ENCODE assay signal across 20 cellular contexts in the genomic region with DNA sequence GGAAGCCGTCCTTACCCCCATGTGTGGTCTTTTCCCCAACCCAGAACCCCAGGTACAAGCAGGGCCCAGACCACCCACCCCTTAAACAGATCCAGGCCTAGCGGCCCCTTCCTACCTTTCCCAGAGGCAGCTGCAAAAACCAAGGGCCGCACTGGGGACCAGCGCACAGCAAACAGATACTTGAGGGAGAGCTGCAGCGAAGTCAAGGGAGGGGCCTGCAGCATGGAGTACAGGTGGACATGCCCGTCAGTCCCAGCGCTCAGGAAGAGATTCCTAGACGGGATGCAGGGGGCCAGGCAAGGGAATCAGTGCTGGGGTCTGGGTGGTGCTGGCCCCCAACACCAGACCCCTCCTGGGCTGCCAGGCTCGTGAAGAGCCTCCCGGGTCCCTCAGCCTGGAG. TPM values are rescaled to one million over a fixed set of nuclear protein-coding genes. Genes with fewer than 3 reads are reported as not detected.
DNase-seq lines count a peak whose midpoint lies in the region; ATAC-seq, FAIRE-seq and TF ChIP-seq lines count a peak whose summit lies in the region.
"Had no signal": no experiment of that assay in that cellular context is flagged by ENCODE, and none has a peak within 500 bp of the region (broad histone marks: within the 10 kb centered on the region; RNA-seq: fewer than 3 reads in every experiment).

No MANE protein-coding gene starts in this region.

- no peaks in the 10 kb centered on the region for H3K79me2 ChIP-seq in PC-3 (ENCODE audit: low read length)

- H3K9me2 ChIP-seq in PC-3 (replicated peaks; ENCODE audit: low read length), result no peaks in the 10 kb centered on the region

- H3K4me3 ChIP-seq in Caco-2 (ENCODE audit: low read depth, low read length) (no peak overlapping the region), right atrium auricular region (no peak overlapping the region), sigmoid colon (no peak overlapping the region), PC-3 (ENCODE audit: low read length) (no peak overlapping the region)

- H3F3A ChIP-seq in PC-3 (ENCODE audit: low read length, unreplicated experiment), result no peaks in the 10 kb centered on the region

- H3K36me3 ChIP-seq in Caco-2 (ENCODE audit: control insufficient read depth, insufficient read depth, low read length) (peaks cover 9% of the 10 kb centered on the region), right atrium auricular region (peaks cover 54% of the 10 kb centered on the region), sigmoid colon (peaks cover 44 to 64% (median 51%) of the 10 kb centered on the region in 4 donors), PC-3 (ENCODE audit: low read depth, low read length) (no peaks in the 10 kb centered on the region; the same call in 1 of the 2 replicates)

- no peaks in the 10 kb centered on the region for H3K27me3 Mint-ChIP-seq in Caco-2 (ENCODE audit: insufficient read depth, unreplicated experiment)
- H3K27me3 Mint-ChIP-seq: activated naive CD4-positive, alpha-beta T cell treated with anti-CD3 and anti-CD28 coated beads, Interleukin-2, amount 50 U/mL, for 24 hours had no signal

- no peak for TF ChIP-seq EP300 in sigmoid colon (IDR thresholded peaks at IDR 0.05)

- H3K4me1 Mint-ChIP-seq in Caco-2 (ENCODE audit: low read depth, unreplicated experiment), result peaks cover 7% of the 10 kb centered on the region
- H3K4me1 Mint-ChIP-seq: activated naive CD4-positive, alpha-beta T cell treated with anti-CD3 and anti-CD28 coated beads, Interleukin-2, amount 50 U/mL, for 24 hours had no signal

- POLR2A ChIA-PET in Caco-2 (lab: Charles Lee), result no interaction called here
- POLR2A ChIA-PET in PC-3 (lab: Charles Lee; ENCODE audit: unreplicated experiment), result no interaction called here

- H3K27me3 ChIP-seq in Caco-2 (replicated peaks; ENCODE audit: control insufficient read depth, insufficient read depth, low read length) (no peaks in the 10 kb centered on the region), right atrium auricular region (no peaks in the 10 kb centered on the region), sigmoid colon (no peaks in the 10 kb centered on the region), PC-3 (ENCODE audit: low read length) (no peaks in the 10 kb centered on the region)
- H3K27me3 ChIP-seq: BE2C, neutrophil had no signal

- H3K36me3 Mint-ChIP-seq in Caco-2 (ENCODE audit: insufficient read depth, unreplicated experiment), result peaks cover 93% of the 10 kb centered on the region

- peak overlapping the region; percentile 95 for H3K27ac Mint-ChIP-seq in Caco-2 (ENCODE audit: unreplicated experiment)
- H3K27ac Mint-ChIP-seq: activated naive CD4-positive, alpha-beta T cell treated with anti-CD3 and anti-CD28 coated beads, Interleukin-2, amount 50 U/mL, for 24 hours had no signal

- no peak for FAIRE-seq in GM12892 (lab: Jason Lieb, UNC)

- H3K4me3 Mint-ChIP-seq in Caco-2 (ENCODE audit: unreplicated experiment), result peak overlapping the region; percentile 76
- H3K4me3 Mint-ChIP-seq: activated naive CD4-positive, alpha-beta T cell treated with anti-CD3 and anti-CD28 coated beads, Interleukin-2, amount 50 U/mL, for 24 hours; H9 had no signal

- ATAC-seq in HG03520 (IDR thresholded peaks at IDR 0.05; ENCODE audit: unreplicated experiment) (no peak), PC-3 (no peak)

- no peak for DNase-seq in Caco-2
- peak; percentile 1 for DNase-seq in RPMI8226
- no peak for DNase-seq in right atrium auricular region (ENCODE audit: low spot score)
- DNase-seq in sigmoid colon, result no peak
- DNase-seq in HuH-7.5 (ENCODE audit: low spot score), result no peak
- no peak for DNase-seq in GM12892 (ENCODE audit: insufficient read length)
- no peak for DNase-seq in PC-3
- DNase-seq: activated CD4-positive, CD25-positive, alpha-beta regulatory T cell; BE2C; cerebellar nuclear complex; DMS79; erythroblast; H9; hippocampal formation; NCI-H1436; NCI-H345 had no signal

- H4K20me1 ChIP-seq in PC-3 (ENCODE audit: low read length), result no peaks in the 10 kb centered on the region

- no TSS peak for BruUV-seq in Caco-2 (replicated peaks; lab: Mats Ljungman, UMichigan)
- no TSS peak for BruUV-seq in PC-3 (replicated peaks; lab: Mats Ljungman, UMichigan)

- H3K9me3 ChIP-seq in Caco-2, result no peaks in the 10 kb centered on the region
- H3K9me3 ChIP-seq in right atrium auricular region, result no peaks in the 10 kb centered on the region
- H3K9me3 ChIP-seq in sigmoid colon, result no peaks in the 10 kb centered on the region
- H3K9me3 ChIP-seq in PC-3 (ENCODE audit: low read length), result no peaks in the 10 kb centered on the region
- H3K9me3 ChIP-seq: BE2C, neutrophil had no signal

- WGBS in sigmoid colon, 2 donors, result 93 to 94% methylated on average over 10 of the region's 10 CpGs

- peaks cover 26% of the 10 kb centered on the region for H3K4me1 ChIP-seq in Caco-2
- peaks cover 0 to 31% of the 10 kb centered on the region in 2 donors for H3K4me1 ChIP-seq in right atrium auricular region
- H3K4me1 ChIP-seq in sigmoid colon, result peaks cover 0 to 26% (median 23%) of the 10 kb centered on the region in 4 donors
- H3K4me1 ChIP-seq in PC-3 (ENCODE audit: insufficient read depth, low read length), result peaks cover 23% of the 10 kb centered on the region

- intact Hi-C loops in Caco-2 (cut with micrococcal nuclease; ENCODE audit: unreplicated experiment) (loop anchor here (2.0 kb wide), 1 partner anchor 23 kb away; the partner anchor contains the start of gene DYNC2I2), sigmoid colon (cut with DNase I) (loop anchor here (10.0 kb wide), 1 partner anchor 1591 kb away; no protein-coding TSS in a partner anchor), PC-3 (cut with micrococcal nuclease) (no loop called here)

- TF ChIP-seq POLR2A in sigmoid colon (IDR thresholded peaks at IDR 0.05) (no peak), GM12892 (IDR thresholded peaks at IDR 0.05; ENCODE audit: low read depth, low read length) (no peak)

- TF ChIP-seq CTCF in Caco-2 (IDR thresholded peaks at IDR 0.05; ENCODE audit: insufficient read depth in 1 of 2, low read depth in 1 of 2, low read length in 1 of 2, severe bottlenecking in 1 of 2, unreplicated experiment in 1 of 2) (no peak), right atrium auricular region (IDR thresholded peaks at IDR 0.05) (no peak), sigmoid colon (IDR thresholded peaks at IDR 0.05) (no peak), PC-3 (conservative IDR thresholded peaks at IDR 0.05; ENCODE audit: low read depth, low read length) (no peak)

- H3K9ac ChIP-seq in PC-3 (ENCODE audit: low read length), result no peak overlapping the region
- H3K9ac ChIP-seq: KMS-11 had no signal

- CTCF ChIA-PET in Caco-2 (lab: Charles Lee), result no interaction called here
- CTCF ChIA-PET in PC-3 (lab: Charles Lee), result no interaction called here

- H3K9me3 Mint-ChIP-seq in Caco-2 (ENCODE audit: unreplicated experiment), result no peaks in the 10 kb centered on the region
- H3K9me3 Mint-ChIP-seq: activated naive CD4-positive, alpha-beta T cell treated with anti-CD3 and anti-CD28 coated beads, Interleukin-2, amount 50 U/mL, for 24 hours; H9 had no signal

- H3K27ac ChIP-seq in right atrium auricular region (peak overlapping the region; percentile 85 to 93), sigmoid colon (peak overlapping the region; percentile 75 to 91 (median 80)), PC-3 (ENCODE audit: low read length) (no peak overlapping the region)
- H3K27ac ChIP-seq: KMS-11, neutrophil had no signal

- no peak overlapping the region for H2AFZ ChIP-seq in PC-3 (ENCODE audit: low read length)

- no peak overlapping the region for H3K4me2 ChIP-seq in PC-3 (ENCODE audit: low read length)
- H3K4me2 ChIP-seq: KMS-11 had no signal

RNA-seq across cellular contexts. Expression of gene DYNC2I2, which starts 22.5 kb away (rescaled TPM):
- total RNA-seq in Caco-2 (2022), result 80.2 and 80.8 TPM in 2 replicates
- total RNA-seq in right atrium auricular region, result 10 to 100 TPM; 23.1 to 33.1 TPM
- 10 to 100 TPM; 21.6 to 33.0 (median 27.0) TPM for total RNA-seq in sigmoid colon
- 10 to 100 TPM; 39.6 to 87.4 (median 43.9) TPM for polyA plus RNA-seq in sigmoid colon
- 19.2 TPM for polyA plus RNA-seq in GM12892 (2012; ENCODE audit: missing spikeins)
- total RNA-seq in PC-3 (2014; rRNA removed), result 185 and 196 TPM in 2 replicates

RNA-seq across cellular contexts. Expression of gene SET, which starts 54.9 kb away (rescaled TPM):
- total RNA-seq in Caco-2 (2022), result 710 and 745 TPM in 2 replicates
- 100 to 1,000 TPM; 104 to 125 TPM for total RNA-seq in right atrium auricular region
- 100 to 1,000 TPM; 182 to 195 (median 187) TPM for total RNA-seq in sigmoid colon
- 100 to 1,000 TPM in 2 of 3 donors, 10 to 100 TPM in 1; 77.2 to 172 (median 114) TPM for polyA plus RNA-seq in sigmoid colon
- polyA plus RNA-seq in GM12892 (2012; ENCODE audit: missing spikeins), result 546 TPM
- 647 and 709 TPM in 2 replicates for total RNA-seq in PC-3 (2014; rRNA removed)
